ENCODE assay signal across 8 cellular contexts in genomic region chr3:107522510-107523360, GRCh38. TPM values are rescaled to one million over a fixed set of nuclear protein-coding genes. Genes with fewer than 3 reads are reported as not detected.
A peak's percentile ranks its signal among the peaks of the same experiment; 100 is the strongest.
DNase-seq lines count a peak whose midpoint lies in the region; ATAC-seq and TF ChIP-seq lines count a peak whose summit lies in the region.

Gene BBX (plus strand): TSS chr3:107522962. CDS start chr3:107710461, 187,499 bp downstream.

- H3K9me3 Mint-ChIP-seq in GM23338 = no peaks in the 10 kb centered on the region

- TF ChIP-seq CTCF in DND-41 (IDR thresholded peaks at IDR 0.05; ENCODE audit: borderline replicate concordance, extremely low read depth, low read length, poor library complexity, severe bottlenecking) = no peak
- no peak for TF ChIP-seq CTCF in GM23338 (conservative IDR thresholded peaks at IDR 0.05; ENCODE audit: low read depth in 2 of 2)
- peak in 1 of 6 experiments; percentile 5 for TF ChIP-seq CTCF in esophagus squamous epithelium (IDR thresholded peaks at IDR 0.05)

- H3K27me3 Mint-ChIP-seq in GM23338 (ENCODE audit: insufficient read depth, low read depth, poor library complexity) = peaks cover 11% of the 10 kb centered on the region

- H3F3A ChIP-seq in GM23338 (replicated peaks; ENCODE audit: low read depth) = no peaks in the 10 kb centered on the region

- no peaks in the 10 kb centered on the region for H3K9me2 ChIP-seq in GM23338 (ENCODE audit: insufficient read depth)

- intact Hi-C loops in esophagus squamous epithelium (cut with DNase I) = no loop called here

- peak within 1 kb of the TSS; percentile 71 for H3K9ac ChIP-seq in DND-41 (ENCODE audit: low read depth, low read length)

- H3K27ac ChIP-seq in DND-41 (ENCODE audit: low read length) (peak within 1 kb of the TSS; percentile 85), GM23338 (ENCODE audit: low read depth) (peak within 1 kb of the TSS; percentile 87; the same call in 1 of the 2 replicates), esophagus squamous epithelium (peak within 1 kb of the TSS; percentile 93 to 97 (median 95))

- H3K4me1 ChIP-seq in DND-41 (ENCODE audit: insufficient read depth, low read length) (peaks cover 27% of the 10 kb centered on the region), GM23338 (ENCODE audit: insufficient read depth) (peaks cover 6% of the 10 kb centered on the region), esophagus squamous epithelium (peaks cover 0 to 20% (median 5%) of the 10 kb centered on the region in 3 donors)

- peak within 1 kb of the TSS; percentile 94 for H3K4me3 Mint-ChIP-seq in GM23338

- H3K79me2 ChIP-seq in DND-41 (ENCODE audit: insufficient read depth, low read length) (peaks cover 38% of the 10 kb centered on the region), GM23338 (replicated peaks; ENCODE audit: insufficient read depth) (peaks cover 29% of the 10 kb centered on the region)

- peak; percentile 89 for ATAC-seq in DND-41 (ENCODE audit: insufficient read depth, low read depth)
- peak; percentile 86 for ATAC-seq in GM23338

- H3K27ac Mint-ChIP-seq in GM23338 = peak within 1 kb of the TSS; percentile 95

- H3K9me3 ChIP-seq in DND-41 (ENCODE audit: insufficient read depth, low read length, severe bottlenecking) (no peaks in the 10 kb centered on the region), esophagus squamous epithelium (no peaks in the 10 kb centered on the region)

- peak; percentile 96 for DNase-seq in DND-41
- peak; percentile 87 for DNase-seq in GM23338 (ENCODE audit: low spot score)
- peak; percentile 92 to 95 for DNase-seq in Kasumi-1 (lab: John Stamatoyannopoulos, UW)
- DNase-seq in RPMI7951 (ENCODE audit: low read depth) = peak; percentile 98
- DNase-seq in activated T-helper 1 cell treated with Interleukin-2 at 50 U/mL for 16 hours (ENCODE audit: low read depth) = peak; percentile 83
- peak; percentile 59 for DNase-seq in esophagus squamous epithelium (lab: John Stamatoyannopoulos, UW)
- peak; percentile 97 for DNase-seq in myocyte (ENCODE audit: low read depth)
- peak; percentile 78 to 86 for DNase-seq in stimulated activated CD8-positive, alpha-beta memory T cell treated with anti-CD3 and anti-CD28 coated beads, Interleukin-7, amount 100 ng/mL, for 4 hours (ENCODE audit: low read depth in 2 of 2)

- H2AFZ ChIP-seq in DND-41 (ENCODE audit: low read depth, low read length) (peak within 1 kb of the TSS; percentile 94), GM23338 (peak within 1 kb of the TSS; percentile 93)

- no peaks in the 10 kb centered on the region for H3K27me3 ChIP-seq in DND-41 (ENCODE audit: insufficient read depth, low read length, poor library complexity)
- peaks cover 16% of the 10 kb centered on the region for H3K27me3 ChIP-seq in GM23338 (ENCODE audit: insufficient read depth)
- no peaks in the 10 kb centered on the region for H3K27me3 ChIP-seq in esophagus squamous epithelium

- H3K4me1 Mint-ChIP-seq in GM23338 = peaks cover 12% of the 10 kb centered on the region; the same call in 2 of the 3 replicates

- H3K4me2 ChIP-seq in DND-41 (ENCODE audit: insufficient read depth, low read length) (peak within 1 kb of the TSS; percentile 83), GM23338 (peak within 1 kb of the TSS; percentile 97)

- peaks cover 14% of the 10 kb centered on the region for H3K36me3 Mint-ChIP-seq in GM23338 (ENCODE audit: low read depth)

- WGBS in esophagus squamous epithelium, 2 donors = 1% methylated on average over 15 to 20 of the region's 51 CpGs

- H4K20me1 ChIP-seq in DND-41 (ENCODE audit: insufficient read depth, low read length) (peaks cover 3% of the 10 kb centered on the region; the same call in 1 of the 2 replicates), GM23338 (replicated peaks; ENCODE audit: insufficient read depth) (peaks cover 9% of the 10 kb centered on the region)

- H3K36me3 ChIP-seq in DND-41 (ENCODE audit: insufficient read depth, low read length) = peaks cover 14% of the 10 kb centered on the region; the same call in 1 of the 2 replicates
- peaks cover 4% of the 10 kb centered on the region; the same call in 1 of the 2 replicates for H3K36me3 ChIP-seq in GM23338 (ENCODE audit: insufficient read depth)
- peaks cover 0 to 7% (median 0%) of the 10 kb centered on the region in 3 donors for H3K36me3 ChIP-seq in esophagus squamous epithelium

- TF ChIP-seq POLR2A in esophagus squamous epithelium (IDR thresholded peaks at IDR 0.05) = peak in 3 of 4 donors; percentile 70 to 90 (median 85)

- H3K4me3 ChIP-seq in DND-41 (ENCODE audit: low read depth in 1 of 2, low read length in 2 of 2) (peak within 1 kb of the TSS; percentile 60 to 69), GM23338 (peak within 1 kb of the TSS; percentile 92), esophagus squamous epithelium (peak within 1 kb of the TSS; percentile 85 to 95 (median 88))

TF ChIP-seq in GM23338, 12 proteins besides CTCF, POLR2A, EP300 and RAD21 (continues in another document):
- no peak for TF ChIP-seq ETS1 (IDR thresholded peaks at IDR 0.05)
- no peak for TF ChIP-seq ZNF331 (CRISPR knock-in tag; IDR thresholded peaks at IDR 0.05; ENCODE audit: low read depth)
- TF ChIP-seq NANOG (IDR thresholded peaks at IDR 0.05; ENCODE audit: borderline replicate concordance) = no peak
- TF ChIP-seq ZNF462 (CRISPR knock-in tag; IDR thresholded peaks at IDR 0.05) = no peak

RNA-seq across cellular contexts. Expression of gene BBX, which starts in this region (rescaled TPM):
- total RNA-seq in GM23338 (2014; rRNA removed; shearing (Covaris generic)) = 35.2 and 82.2 TPM in 2 replicates
- 33.2 and 44.1 TPM in 2 replicates for polyA plus RNA-seq in GM23338 (2016; fragmentation: Nextera tagmentation; extraction: Ambion mirVana)
- 54.2 and 54.9 TPM in 2 replicates for total RNA-seq in RPMI7951 (2014; rRNA removed; shearing (Covaris generic))
- total RNA-seq in esophagus squamous epithelium = 10 to 100 TPM; 12.5 to 49.5 (median 35.8) TPM
- total RNA-seq in myocyte = 46.5 and 59.2 TPM in 2 replicates
- polyA plus RNA-seq in myocyte (2012) = 16.3 TPM

Comparison
In these comparisons a context has a peak if more than half of its experiments do, and no peak if none do; other contexts are left out.
1. Peak in every context shown above with its lines: DNase-seq, ATAC-seq, H3K4me3 ChIP-seq and H3K27ac ChIP-seq.